Comparison of ENCODE assay signal across 19 cellular contexts in genomic region chr9:14912849-14913248, GRCh38. TPM values are rescaled to one million over a fixed set of nuclear protein-coding genes. Genes with fewer than 3 reads are reported as not detected.
"Had no signal": no experiment of that assay in that cellular context is flagged by ENCODE, and none has a peak within 500 bp of the region (broad histone marks: within the 10 kb centered on the region; RNA-seq: fewer than 3 reads in every experiment).

No MANE protein-coding gene starts in this region.

- H3K9me3 ChIP-seq: colonic mucosa, left lung, lower lobe of right lung, neutrophil, psoas muscle, stomach, thoracic aorta, transverse colon had no signal

- H3K27ac ChIP-seq: colonic mucosa, left lung, lower lobe of right lung, neutrophil, psoas muscle, stomach, thoracic aorta, transverse colon had no signal

- H3K4me3 ChIP-seq: colonic mucosa, left lung, lower lobe of right lung, psoas muscle, stomach, thoracic aorta, transverse colon had no signal

- ATAC-seq: left lung; lower lobe of right lung; naive thymus-derived CD4-positive, alpha-beta T cell; psoas muscle; sciatic nerve had no signal

- H3K4me1 ChIP-seq: left lung, lower lobe of right lung, psoas muscle had no signal

- H3K27me3 ChIP-seq: colonic mucosa, left lung, stomach, transverse colon had no signal

- H3K36me3 ChIP-seq: colonic mucosa, left lung, lower lobe of right lung, neutrophil, stomach, thoracic aorta, transverse colon had no signal

- DNase-seq: colonic mucosa; dermis blood vessel endothelial cell; foreskin melanocyte; head of caudate nucleus; hippocampal formation; left lung; lower lobe of right lung; naive thymus-derived CD4-positive, alpha-beta T cell; psoas muscle; retina; stimulated activated CD4-positive, alpha-beta T cell treated with anti-CD3 and anti-CD28 coated beads, Interleukin-12 subunit alpha, Interleukin-12 subunit beta, amount 100 ng/mL, for 4 hours; stimulated activated naive CD4-positive, alpha-beta T cell; stomach; substantia nigra; transverse colon had no signal

- FAIRE-seq: endothelial cell of umbilical vein had no signal

RNA-seq across cellular contexts. Expression of gene FREM1, which starts 2.6 kb away (rescaled TPM):
- total RNA-seq: dermis blood vessel endothelial cell had no signal
- polyA plus RNA-seq: naive thymus-derived CD4-positive, alpha-beta T cell had no signal
